In the genomic region with DNA sequence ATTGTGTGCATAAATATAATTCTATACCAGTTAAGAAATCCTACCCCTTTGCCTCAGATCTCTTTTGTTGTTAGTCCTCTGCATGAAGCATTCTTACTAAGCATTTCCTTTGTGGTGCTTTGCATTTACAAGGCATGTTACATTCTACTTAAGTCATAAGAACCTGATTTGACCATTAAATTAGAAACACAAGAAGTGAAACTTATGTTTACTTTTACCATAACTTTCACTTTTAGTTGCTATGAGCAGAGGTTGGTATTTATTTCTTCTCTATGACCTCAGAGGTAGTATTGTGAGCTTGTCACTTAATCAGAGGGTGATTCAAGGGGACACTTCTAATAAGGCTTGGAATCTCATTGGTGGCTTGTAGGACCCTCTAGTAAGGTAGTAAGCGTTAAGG, we compare ENCODE assay signal across 8 cellular contexts. TPM values are rescaled to one million over a fixed set of nuclear protein-coding genes. Genes with fewer than 3 reads are reported as not detected.
DNase-seq lines count a peak whose midpoint lies in the region; ATAC-seq and TF ChIP-seq lines count a peak whose summit lies in the region.

No MANE protein-coding gene starts in this region.

- no peaks in the 10 kb centered on the region for H3K9me3 Mint-ChIP-seq in activated CD4-positive, alpha-beta T cell treated with anti-CD3 and anti-CD28 coated beads, Interleukin-2, amount 10 ng/mL, durations not matched to agents 7 days and 5 days

- H3K36me3 Mint-ChIP-seq in activated CD4-positive, alpha-beta T cell treated with anti-CD3 and anti-CD28 coated beads, Interleukin-2, amount 10 ng/mL, durations not matched to agents 7 days and 5 days (ENCODE audit: low read depth) = peaks cover 4% of the 10 kb centered on the region

- no peak for DNase-seq in activated CD4-positive, alpha-beta T cell treated with anti-CD3 and anti-CD28 coated beads, Interleukin-2, amount 10 ng/mL, durations not matched to agents 7 days and 5 days
- no peak for DNase-seq in activated CD4-positive, alpha-beta T cell treated with anti-CD3 and anti-CD28 coated beads for 48 hours
- DNase-seq in PC-9 = peak in 1 of 2 experiments; percentile 64
- peak; percentile 90 for DNase-seq in iris pigment epithelial cell (ENCODE audit: low read depth)
- DNase-seq in amygdala (lab: John Stamatoyannopoulos, UW) = no peak
- DNase-seq in caudate nucleus (lab: John Stamatoyannopoulos, UW) = no peak
- DNase-seq in HuH-7 (ENCODE audit: low spot score) = no peak

- intact Hi-C loops in PC-9 (cut with micrococcal nuclease; ENCODE audit: unreplicated experiment) = no loop called here

- H3K27me3 ChIP-seq in PC-9 (ENCODE audit: insufficient read depth, low read depth) = no peaks in the 10 kb centered on the region

- no peaks in the 10 kb centered on the region for H3K27me3 Mint-ChIP-seq in activated CD4-positive, alpha-beta T cell treated with anti-CD3 and anti-CD28 coated beads, Interleukin-2, amount 10 ng/mL, durations not matched to agents 7 days and 5 days

- no peaks in the 10 kb centered on the region for H3K9me2 ChIP-seq in PC-9 (ENCODE audit: insufficient read depth)

- peak overlapping the region; percentile 40 for H3K4me2 ChIP-seq in PC-9

- CTCF ChIA-PET in activated CD4-positive, alpha-beta T cell treated with anti-CD3 and anti-CD28 coated beads, Interleukin-2, amount 10 ng/mL, durations not matched to agents 7 days and 5 days (lab: Charles Lee) = interaction anchor here (2.1 kb wide), 1 partner anchor 11 kb away, joined by 5 read pairs; no protein-coding TSS in a partner anchor
- CTCF ChIA-PET in PC-9 (lab: Charles Lee) = no interaction called here

- no peak overlapping the region for H2AFZ ChIP-seq in PC-9

- peak overlapping the region; percentile 31 for H3K4me3 Mint-ChIP-seq in activated CD4-positive, alpha-beta T cell treated with anti-CD3 and anti-CD28 coated beads, Interleukin-2, amount 10 ng/mL, durations not matched to agents 7 days and 5 days

- peaks cover 85% of the 10 kb centered on the region for H3K4me1 Mint-ChIP-seq in activated CD4-positive, alpha-beta T cell treated with anti-CD3 and anti-CD28 coated beads, Interleukin-2, amount 10 ng/mL, durations not matched to agents 7 days and 5 days

- TF ChIP-seq CTCF in PC-9 (conservative IDR thresholded peaks at IDR 0.05) = no peak

- H3K27ac ChIP-seq in PC-9 = peak overlapping the region; percentile 42
- no peak overlapping the region for H3K27ac ChIP-seq in caudate nucleus (ENCODE audit: low read depth, low read length)

- no TSS peak for BruUV-seq in PC-9 (replicated peaks; lab: Mats Ljungman, UMichigan)

- ATAC-seq in HG02759 (IDR thresholded peaks at IDR 0.05; ENCODE audit: unreplicated experiment) = peak; percentile 79

- no peaks in the 10 kb centered on the region for H4K20me1 ChIP-seq in PC-9 (ENCODE audit: insufficient read depth)

- H3K27ac Mint-ChIP-seq in activated CD4-positive, alpha-beta T cell treated with anti-CD3 and anti-CD28 coated beads, Interleukin-2, amount 10 ng/mL, durations not matched to agents 7 days and 5 days = peak overlapping the region; percentile 91

- H3K79me2 ChIP-seq in PC-9 (ENCODE audit: low read depth) = peaks cover 94% of the 10 kb centered on the region

- peaks cover 45% of the 10 kb centered on the region for H3F3A ChIP-seq in PC-9 (ENCODE audit: insufficient read depth, low read depth)

- H3K36me3 ChIP-seq in PC-9 (ENCODE audit: low read depth) = no peaks in the 10 kb centered on the region

- H3K4me3 ChIP-seq in PC-9 = no peak overlapping the region

- peaks cover 95% of the 10 kb centered on the region for H3K4me1 ChIP-seq in PC-9 (replicated peaks; ENCODE audit: insufficient read depth)

- H3K9me3 ChIP-seq in PC-9 (ENCODE audit: insufficient read depth, low read depth) = no peaks in the 10 kb centered on the region

- POLR2A ChIA-PET in activated CD4-positive, alpha-beta T cell treated with anti-CD3 and anti-CD28 coated beads, Interleukin-2, amount 10 ng/mL, durations not matched to agents 7 days and 5 days (lab: Charles Lee) = no interaction called here
- POLR2A ChIA-PET in PC-9 (lab: Charles Lee; ENCODE audit: unreplicated experiment) = no interaction called here

RNA-seq across cellular contexts. Expression of a gene that starts 9.0 kb away (rescaled TPM):
- total RNA-seq in activated CD4-positive, alpha-beta T cell treated with anti-CD3 and anti-CD28 coated beads, Interleukin-2, amount 10 ng/mL, durations not matched to agents 7 days and 5 days = 10 to 100 TPM; 25.1 to 31.3 TPM
- total RNA-seq in PC-9 (2021) = 68.1 and 80.5 TPM in 2 replicates

RNA-seq across cellular contexts. Expression of a gene that starts 47.1 kb away (rescaled TPM):
- 10 to 100 TPM; 43.9 to 46.6 TPM for total RNA-seq in activated CD4-positive, alpha-beta T cell treated with anti-CD3 and anti-CD28 coated beads, Interleukin-2, amount 10 ng/mL, durations not matched to agents 7 days and 5 days
- total RNA-seq in PC-9 (2021) = 31.6 and 35.6 TPM in 2 replicates
